In the genomic region with DNA sequence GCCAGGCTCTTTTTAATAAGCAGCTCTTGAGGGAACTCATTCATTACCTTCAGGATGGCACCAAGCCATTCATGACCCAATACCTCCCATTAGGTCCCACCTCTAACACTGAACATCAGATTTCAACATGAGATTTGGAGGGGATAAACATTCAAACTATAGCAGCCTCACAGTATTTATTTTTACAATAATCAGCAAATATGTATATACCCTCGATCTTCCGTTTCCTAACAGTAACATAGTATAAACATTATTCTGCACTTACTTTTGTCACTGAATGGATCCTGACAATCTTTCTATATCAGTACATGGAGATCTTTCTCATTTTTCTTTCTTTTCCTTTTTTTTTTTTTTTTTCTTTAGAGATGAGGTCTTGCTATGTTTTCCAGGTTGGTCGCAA, we compare ENCODE assay signal across 36 cellular contexts. TPM values are rescaled to one million over a fixed set of nuclear protein-coding genes. Genes with fewer than 3 reads are reported as not detected.
"Had no signal": no experiment of that assay in that cellular context is flagged by ENCODE, and none has a peak within 500 bp of the region (broad histone marks: within the 10 kb centered on the region; RNA-seq: fewer than 3 reads in every experiment).

No MANE protein-coding gene starts in this region.

- ATAC-seq: Panc1, Right ventricle myocardium inferior, SK-N-SH treated with all-trans-retinoic acid at 6 μM for 48 hours had no signal

- H3K36me3 ChIP-seq: SJCRH30 had no signal

- H3K4me3 ChIP-seq: PC-9, SJCRH30, SK-N-MC had no signal

- H3K4me2 ChIP-seq: KMS-11, PC-9 had no signal

- DNase-seq: Karpas-422, MM.1S, MV-4-11, NCI-H1092, NCI-H1105, NCI-H1417 treated with DMSO at 0.1 percent for 48 hours, NCI-H1436 treated with DMSO at 0.1 percent for 48 hours, NCI-H1694 treated with DMSO at 0.1 percent for 48 hours, NCI-H187 treated with DMSO at 0.1 percent for 48 hours, NCI-H2029, NCI-H2081, NCI-H2171 treated with DMSO at 0.1 percent for 48 hours, NCI-H2227 treated with DMSO at 0.1 percent for 48 hours, NCI-H345, NCI-H446, NCI-H510A treated with DMSO at 0.1 percent for 48 hours, NCI-H524 treated with DMSO at 0.1 percent for 48 hours, NCI-H526 treated with DMSO at 0.1 percent for 48 hours, NCI-H774, PC-9, SHP77, SIG-M5, SJCRH30 had no signal

- H3K27me3 ChIP-seq: SJCRH30 had no signal

- H3K27ac ChIP-seq: KMS-11, PC-9, RWPE1, SJCRH30, SK-N-MC had no signal

- H3K4me1 ChIP-seq: SJCRH30 had no signal

- FAIRE-seq: RCC 7860 had no signal

- H3K9ac ChIP-seq: KMS-11 had no signal

- H3K9me3 ChIP-seq: SJCRH30 had no signal

- H2AFZ ChIP-seq: PC-9 had no signal

RNA-seq across cellular contexts. Expression of gene CATSPER4, which starts 5.4 kb away (rescaled TPM):
- total RNA-seq: LHCN-M2, MCF 10A, NCI-H460, OCI-LY7, Right ventricle myocardium inferior, RPMI7951, SJCRH30, SK-MEL-5 had no signal

RNA-seq across cellular contexts. Expression of gene ZNF593OS, which starts 24.2 kb away (rescaled TPM):
- total RNA-seq: LHCN-M2, MCF 10A, NCI-H460, OCI-LY7, PC-9, Right ventricle myocardium inferior, RPMI7951, SJCRH30, SK-MEL-5 had no signal

RNA-seq across cellular contexts. Expression of gene C1orf232, which starts 27.0 kb away (rescaled TPM):
- total RNA-seq: LHCN-M2, MCF 10A, NCI-H460, OCI-LY7, PC-9, Right ventricle myocardium inferior, RPMI7951, SK-MEL-5 had no signal
